In genomic region chr12:38898001-38898684, GRCh38 we compare ENCODE assay signal across 33 cellular contexts. TPM values are rescaled to one million over a fixed set of nuclear protein-coding genes. Genes with fewer than 3 reads are reported as not detected.
DNase-seq lines count a peak whose midpoint lies in the region; ATAC-seq and TF ChIP-seq lines count a peak whose summit lies in the region.
"Had no signal": no experiment of that assay in that cellular context is flagged by ENCODE, and none has a peak within 500 bp of the region (broad histone marks: within the 10 kb centered on the region; RNA-seq: fewer than 3 reads in every experiment).

No MANE protein-coding gene starts in this region.

- H3K27me3 ChIP-seq in GM23338 (ENCODE audit: insufficient read depth), result no peaks in the 10 kb centered on the region
- no peaks in the 10 kb centered on the region for H3K27me3 ChIP-seq in MM.1S (replicated peaks; ENCODE audit: insufficient read depth, low read length)
- H3K27me3 ChIP-seq: BLaER1 treated with 17β-estradiol and CSF1 and Interleukin-3, amounts not matched to agents 10 nM and 100 nM; foreskin keratinocyte; left lung; right atrium auricular region; spleen; upper lobe of left lung had no signal

- H3K36me3 Mint-ChIP-seq in GM23338 (ENCODE audit: low read depth), result no peaks in the 10 kb centered on the region; the same call in 2 of the 3 replicates
- no peaks in the 10 kb centered on the region for H3K36me3 Mint-ChIP-seq in osteocyte (ENCODE audit: unreplicated experiment)
- H3K36me3 Mint-ChIP-seq in glutamatergic neuron (ENCODE audit: unreplicated experiment), result no peaks in the 10 kb centered on the region
- H3K36me3 Mint-ChIP-seq: immature natural killer cell; naive thymus-derived CD8-positive, alpha-beta T cell had no signal

- H3F3A ChIP-seq in GM23338 (replicated peaks; ENCODE audit: low read depth) (no peaks in the 10 kb centered on the region), MM.1S (ENCODE audit: insufficient read depth, low read length) (no peaks in the 10 kb centered on the region)

- peaks cover 26% of the 10 kb centered on the region for H3K79me2 ChIP-seq in GM23338 (replicated peaks; ENCODE audit: insufficient read depth)
- H3K79me2 ChIP-seq in MM.1S (ENCODE audit: low read length), result peaks cover 51% of the 10 kb centered on the region

- no peaks in the 10 kb centered on the region for H3K9me2 ChIP-seq in GM23338 (ENCODE audit: insufficient read depth)
- no peaks in the 10 kb centered on the region for H3K9me2 ChIP-seq in MM.1S (replicated peaks; ENCODE audit: insufficient read depth, low read length)

- no peak overlapping the region for H3K4me3 ChIP-seq in GM23338
- H3K4me3 ChIP-seq in fibroblast of villous mesenchyme (ENCODE audit: low read depth, low read length), result no peak overlapping the region
- H3K4me3 ChIP-seq in MM.1S (ENCODE audit: low read length), result no peak overlapping the region
- H3K4me3 ChIP-seq: BLaER1 treated with 17β-estradiol and CSF1 and Interleukin-3, amounts not matched to agents 10 nM and 100 nM; coronary artery; left lung; PC-9; right atrium auricular region; spleen; upper lobe of left lung had no signal

- peaks cover 21% of the 10 kb centered on the region for H3K4me1 ChIP-seq in GM23338 (ENCODE audit: insufficient read depth)
- H3K4me1 ChIP-seq in MM.1S (ENCODE audit: low read length), result no peaks in the 10 kb centered on the region
- H3K4me1 ChIP-seq: foreskin keratinocyte had no signal

- peaks cover 3% of the 10 kb centered on the region for H3K27me3 Mint-ChIP-seq in GM23338 (ENCODE audit: insufficient read depth, low read depth, poor library complexity)
- no peaks in the 10 kb centered on the region for H3K27me3 Mint-ChIP-seq in osteocyte (ENCODE audit: unreplicated experiment)
- no peaks in the 10 kb centered on the region for H3K27me3 Mint-ChIP-seq in glutamatergic neuron (ENCODE audit: unreplicated experiment)
- H3K27me3 Mint-ChIP-seq: effector memory CD8-positive, alpha-beta T cell; naive thymus-derived CD8-positive, alpha-beta T cell had no signal

- H3K9me3 Mint-ChIP-seq in GM23338, result 0 out of 3 replicates have a peak, but pooled peaks cover 3% of the 10 kb centered on the region
- H3K9me3 Mint-ChIP-seq in osteocyte (ENCODE audit: unreplicated experiment), result no peaks in the 10 kb centered on the region
- H3K9me3 Mint-ChIP-seq in glutamatergic neuron (ENCODE audit: unreplicated experiment), result no peaks in the 10 kb centered on the region
- H3K9me3 Mint-ChIP-seq: activated naive CD4-positive, alpha-beta T cell treated with anti-CD3 and anti-CD28 coated beads for 36 hours; effector memory CD8-positive, alpha-beta T cell; immature natural killer cell; naive thymus-derived CD8-positive, alpha-beta T cell had no signal

- H3K4me2 ChIP-seq in GM23338, result peak overlapping the region; percentile 8; the same call in 1 of the 2 replicates
- no peak overlapping the region for H3K4me2 ChIP-seq in MM.1S (ENCODE audit: low read depth, low read length)
- H3K4me2 ChIP-seq: BLaER1 treated with 17β-estradiol and CSF1 and Interleukin-3, amounts not matched to agents 10 nM and 100 nM; PC-9 had no signal

- TF ChIP-seq CTCF in GM23338 (conservative IDR thresholded peaks at IDR 0.05; ENCODE audit: low read depth in 2 of 2) (no peak), fibroblast of villous mesenchyme (IDR thresholded peaks at IDR 0.05; ENCODE audit: insufficient read depth, low read depth, low read length) (no peak), osteocyte (IDR thresholded peaks at IDR 0.05) (no peak), glutamatergic neuron (IDR thresholded peaks at IDR 0.05; ENCODE audit: partially characterized antibody, unreplicated experiment) (no peak), MM.1S (IDR thresholded peaks at IDR 0.05; ENCODE audit: low read length) (no peak)

- H3K27ac Mint-ChIP-seq in GM23338 (peak overlapping the region; percentile 86), osteocyte (ENCODE audit: unreplicated experiment) (peak overlapping the region; percentile 72), glutamatergic neuron (ENCODE audit: unreplicated experiment) (no peak overlapping the region)
- H3K27ac Mint-ChIP-seq: activated naive CD4-positive, alpha-beta T cell treated with anti-CD3 and anti-CD28 coated beads for 36 hours; effector memory CD8-positive, alpha-beta T cell; naive thymus-derived CD8-positive, alpha-beta T cell had no signal

- DNase-seq in GM23338 (ENCODE audit: low spot score) (peak; percentile 88), RPMI7951 (ENCODE audit: low read depth) (peak; percentile 34), fibroblast of villous mesenchyme (ENCODE audit: low read depth) (peak; percentile 4), osteocyte (ENCODE audit: extremely low spot score, unreplicated experiment) (no peak), NCI-H2107 treated with DMSO at 0.1 percent for 48 hours (lab: John Stamatoyannopoulos, UW; ENCODE audit: unreplicated experiment) (no peak), glutamatergic neuron (no peak), MM.1S (no peak)
- DNase-seq: ACHN; activated CD4-positive, alpha-beta T cell treated with anti-CD3 and anti-CD28 coated beads, Interleukin-2, amount 50 U/mL, for 4 hours; activated naive CD4-positive, alpha-beta T cell treated with anti-CD3 and anti-CD28 coated beads for 36 hours; COR-L47; effector memory CD8-positive, alpha-beta T cell; GDM1; immature natural killer cell; left lung; naive thymus-derived CD8-positive, alpha-beta T cell; NCI-H1092 treated with DMSO at 0.1 percent for 48 hours; NCI-H187; NCI-H2171 treated with DMSO at 0.1 percent for 48 hours; NCI-H524; SHP77; spleen; stimulated activated CD4-positive, alpha-beta T cell treated with anti-CD3 and anti-CD28 coated beads, Interleukin-2, amount 100 ng/mL, for 48 hours; SW 1271; upper lobe of left lung had no signal

- H3K36me3 ChIP-seq in GM23338 (ENCODE audit: insufficient read depth) (no peaks in the 10 kb centered on the region), MM.1S (replicated peaks; ENCODE audit: insufficient read depth, low read length) (no peaks in the 10 kb centered on the region)
- H3K36me3 ChIP-seq: BLaER1 treated with 17β-estradiol and CSF1 and Interleukin-3, amounts not matched to agents 10 nM and 100 nM; left lung; right atrium auricular region; spleen; upper lobe of left lung had no signal

- H3K27ac ChIP-seq in GM23338 (ENCODE audit: low read depth), result peak overlapping the region; percentile 78
- no peak overlapping the region for H3K27ac ChIP-seq in MM.1S (ENCODE audit: low read length)
- H3K27ac ChIP-seq: BLaER1 treated with 17β-estradiol and CSF1 and Interleukin-3, amounts not matched to agents 10 nM and 100 nM; coronary artery; foreskin keratinocyte; HL-60; left lung; PC-9; spleen had no signal

- ATAC-seq in GM23338, result peak; percentile 98
- no peak for ATAC-seq in HG03571 (IDR thresholded peaks at IDR 0.05; ENCODE audit: unreplicated experiment)
- ATAC-seq: effector memory CD8-positive, alpha-beta T cell; esophagus mucosa; foreskin keratinocyte; left lung; naive thymus-derived CD8-positive, alpha-beta T cell had no signal

- peak overlapping the region; percentile 17; the same call in 1 of the 3 replicates for H3K4me3 Mint-ChIP-seq in GM23338
- no peak overlapping the region for H3K4me3 Mint-ChIP-seq in osteocyte (ENCODE audit: unreplicated experiment)
- no peak overlapping the region for H3K4me3 Mint-ChIP-seq in glutamatergic neuron (ENCODE audit: unreplicated experiment)
- H3K4me3 Mint-ChIP-seq: activated naive CD4-positive, alpha-beta T cell treated with anti-CD3 and anti-CD28 coated beads for 36 hours; effector memory CD8-positive, alpha-beta T cell; immature natural killer cell; naive thymus-derived CD8-positive, alpha-beta T cell had no signal

- H3K9ac ChIP-seq in MM.1S (ENCODE audit: low read length), result no peak overlapping the region
- H3K9ac ChIP-seq: BLaER1 treated with 17β-estradiol and CSF1 and Interleukin-3, amounts not matched to agents 10 nM and 100 nM had no signal

- no peaks in the 10 kb centered on the region for H3K9me3 ChIP-seq in MM.1S (replicated peaks; ENCODE audit: insufficient read depth, low read length)
- H3K9me3 ChIP-seq: BLaER1 treated with 17β-estradiol and CSF1 and Interleukin-3, amounts not matched to agents 10 nM and 100 nM; left lung; right atrium auricular region; spleen; upper lobe of left lung had no signal

- H2AFZ ChIP-seq in GM23338, result no peak overlapping the region
- no peak overlapping the region for H2AFZ ChIP-seq in MM.1S (ENCODE audit: low read length)
- H2AFZ ChIP-seq: PC-9 had no signal

- H4K20me1 ChIP-seq in GM23338 (replicated peaks; ENCODE audit: insufficient read depth) (no peaks in the 10 kb centered on the region), MM.1S (ENCODE audit: insufficient read depth, low read length) (no peaks in the 10 kb centered on the region)

- H3K4me1 Mint-ChIP-seq in GM23338 (peaks cover 19% of the 10 kb centered on the region), osteocyte (ENCODE audit: unreplicated experiment) (peaks cover 14% of the 10 kb centered on the region), glutamatergic neuron (ENCODE audit: low read depth, unreplicated experiment) (no peaks in the 10 kb centered on the region)

TF ChIP-seq in GM23338, 12 proteins besides CTCF, POLR2A, EP300 and RAD21 (continues in another document):
- no peak for TF ChIP-seq ZNF331 (CRISPR knock-in tag; IDR thresholded peaks at IDR 0.05; ENCODE audit: low read depth)
- TF ChIP-seq EZH2phosphoT487 (IDR thresholded peaks at IDR 0.05; ENCODE audit: unreplicated experiment), result no peak

RNA-seq across cellular contexts. Expression of gene CPNE8, which starts 7.2 kb away (rescaled TPM):
- total RNA-seq in GM23338 (2014; rRNA removed; shearing (Covaris generic)), result 8.6 and 8.7 TPM in 2 replicates
- 7.0 and 10.1 TPM in 2 replicates for polyA plus RNA-seq in GM23338 (2016; fragmentation: Nextera tagmentation; extraction: Ambion mirVana)
- total RNA-seq in RPMI7951 (2014; rRNA removed; shearing (Covaris generic)), result 14.4 and 14.5 TPM in 2 replicates
- total RNA-seq in fibroblast of villous mesenchyme (12.6 and 21.2 TPM in 2 replicates), osteocyte (8.7 and 11.1 TPM in 2 replicates), glutamatergic neuron (ENCODE audit: unreplicated experiment) (5.9 TPM)

Comparison
In these comparisons a context has a peak if more than half of its experiments do, and no peak if none do; other contexts are left out.
1. DNase-seq: peak in GM23338 (single experiment), RPMI7951 (single experiment) and fibroblast of villous mesenchyme (single experiment); none in osteocyte (single experiment), NCI-H2107 treated with DMSO at 0.1 percent for 48 hours (single experiment), glutamatergic neuron (single experiment) and MM.1S (single experiment).